Comparison of ENCODE assay signal across 14 cellular contexts in the genomic region with DNA sequence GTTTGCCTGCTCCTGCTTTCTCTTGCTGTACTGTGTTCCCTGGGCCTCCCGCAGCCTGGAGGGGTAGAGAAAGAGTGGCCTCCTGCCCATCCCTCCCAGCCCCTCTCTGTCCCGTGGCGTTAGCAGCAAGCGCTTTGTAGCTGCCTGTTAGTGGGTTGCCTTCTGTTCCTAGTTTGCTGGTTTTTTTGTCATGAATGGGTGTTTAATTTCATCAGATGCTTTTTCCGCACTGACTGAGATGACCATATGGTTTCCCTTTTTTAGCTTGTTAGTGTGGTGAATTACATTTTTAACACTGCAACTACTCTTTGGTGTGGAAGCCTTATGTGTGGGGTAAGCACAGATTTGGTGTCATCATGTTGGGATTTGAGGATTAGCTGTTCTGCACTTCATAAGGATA. TPM values are rescaled to one million over a fixed set of nuclear protein-coding genes. Genes with fewer than 3 reads are reported as not detected.
DNase-seq lines count a peak whose midpoint lies in the region; ATAC-seq lines count a peak whose summit lies in the region.
"Had no signal": no experiment of that assay in that cellular context is flagged by ENCODE, and none has a peak within 500 bp of the region (broad histone marks: within the 10 kb centered on the region; RNA-seq: fewer than 3 reads in every experiment).

No MANE protein-coding gene starts in this region.

- DNase-seq in DMS 273 (lab: John Stamatoyannopoulos, UW; ENCODE audit: unreplicated experiment): peak; percentile 86
- peak; percentile 93 for DNase-seq in NCI-H2171 treated with DMSO at 0.1 percent for 48 hours (lab: John Stamatoyannopoulos, UW)
- peak; percentile 53 for DNase-seq in epidermal melanocyte (ENCODE audit: insufficient read length, low spot score)
- peak; percentile 37 for DNase-seq in posterior vena cava (ENCODE audit: low spot score)
- no peak for DNase-seq in COR-L47 (lab: John Stamatoyannopoulos, UW)
- DNase-seq: activated CD4-positive, alpha-beta T cell treated with anti-CD3 and anti-CD28 coated beads, Interleukin-2, amount 50 U/mL, for 1 hour; dermis blood vessel endothelial cell; DND-41; NCI-H226; T-helper 2 cell had no signal

- intact Hi-C loops in posterior vena cava (cut with DNase I): no loop called here

- ATAC-seq in GM19467 (IDR thresholded peaks at IDR 0.05; ENCODE audit: unreplicated experiment) (no peak), GM21825 (IDR thresholded peaks at IDR 0.05; ENCODE audit: unreplicated experiment) (no peak), HG02885 (IDR thresholded peaks at IDR 0.05; ENCODE audit: poor library complexity, unreplicated experiment) (no peak)
- ATAC-seq: activated T-helper 17 cell treated with anti-CD3 and anti-CD28 coated beads, Interleukin-2, amount 50 U/mL, for 72 hours had no signal

RNA-seq across cellular contexts. Expression of a gene that starts 32.3 kb away (rescaled TPM):
- 10 to 100 TPM; 28.1 to 31.3 TPM for total RNA-seq in posterior vena cava
